Comparison of ENCODE assay signal across 31 cellular contexts in the genomic region with DNA sequence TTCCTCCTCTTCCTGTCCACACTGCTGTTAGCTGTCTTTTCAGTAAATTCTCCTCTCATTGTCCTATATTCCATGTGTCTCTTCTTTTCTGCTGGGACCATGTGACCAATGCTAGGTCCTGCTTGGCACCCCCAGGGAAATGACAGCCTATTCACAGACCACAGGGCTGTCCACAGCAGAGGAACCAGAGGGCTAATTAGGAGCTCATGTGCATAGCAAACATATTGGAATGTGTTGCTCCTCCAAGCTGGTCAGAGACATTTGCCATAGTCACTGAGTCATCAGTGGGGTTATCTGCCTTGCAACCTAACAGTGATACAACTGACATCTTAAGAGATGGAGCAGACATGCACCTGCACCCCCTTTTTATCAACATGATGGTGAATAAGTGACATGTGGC.
DNase-seq lines count a peak whose midpoint lies in the region; ATAC-seq and TF ChIP-seq lines count a peak whose summit lies in the region.
"Had no signal": no experiment of that assay in that cellular context is flagged by ENCODE, and none has a peak within 500 bp of the region (broad histone marks: within the 10 kb centered on the region; RNA-seq: fewer than 3 reads in every experiment).

No MANE protein-coding gene starts in this region.

- H4K20me1 ChIP-seq in GM23248 (ENCODE audit: insufficient read depth): no peaks in the 10 kb centered on the region
- no peaks in the 10 kb centered on the region for H4K20me1 ChIP-seq in SU-DHL-6 (ENCODE audit: low read depth, low read length)
- no peaks in the 10 kb centered on the region for H4K20me1 ChIP-seq in mammary epithelial cell (ENCODE audit: insufficient read depth, low read length)
- H4K20me1 ChIP-seq: BLaER1 had no signal

- H3K4me3 ChIP-seq in GM23248 (no peak overlapping the region), SU-DHL-6 (ENCODE audit: insufficient read depth, low read length, poor library complexity, severe bottlenecking) (no peak overlapping the region), right cardiac atrium (ENCODE audit: low read length) (no peak overlapping the region), mammary epithelial cell (replicated peaks in 1 of 3; ENCODE audit: insufficient read depth in 1 of 3, low read depth in 2 of 3, low read length in 3 of 3) (no peak overlapping the region)
- H3K4me3 ChIP-seq: BLaER1, SJSA1, stomach, tibial nerve had no signal

- H3K27me3 ChIP-seq in GM23248 (replicated peaks; ENCODE audit: insufficient read depth) (no peaks in the 10 kb centered on the region), SU-DHL-6 (ENCODE audit: low read length) (no peaks in the 10 kb centered on the region), right cardiac atrium (ENCODE audit: control insufficient read depth, insufficient read depth) (no peaks in the 10 kb centered on the region), mammary epithelial cell (ENCODE audit: insufficient read depth, low read length) (no peaks in the 10 kb centered on the region)
- H3K27me3 ChIP-seq: BLaER1, SJSA1, stomach, tibial nerve had no signal

- TF ChIP-seq CTCF in SU-DHL-6 (IDR thresholded peaks at IDR 0.05; ENCODE audit: insufficient read depth, low read length, poor library complexity, severe bottlenecking) (no peak), mammary epithelial cell (conservative IDR thresholded peaks at IDR 0.05 in 1 of 2, IDR thresholded peaks at IDR 0.05 in 1 of 2; ENCODE audit: extremely low read depth in 1 of 2, insufficient read depth in 1 of 2, low read depth in 1 of 2, low read length in 2 of 2) (no peak)

- dilution Hi-C loops in mammary epithelial cell (cut with HindIII; ENCODE audit: low sequenced_read_pairs): no loop called here

- H2AFZ ChIP-seq in GM23248: no peak overlapping the region
- H2AFZ ChIP-seq in SU-DHL-6 (ENCODE audit: low read depth, low read length, severe bottlenecking): no peak overlapping the region
- H2AFZ ChIP-seq in mammary epithelial cell (ENCODE audit: low read depth, low read length): no peak overlapping the region

- H3K4me1 ChIP-seq in GM23248 (ENCODE audit: insufficient read depth) (peaks cover 5% of the 10 kb centered on the region; the same call in 1 of the 2 replicates), right cardiac atrium (ENCODE audit: control insufficient read depth, insufficient read depth, low read length) (no peaks in the 10 kb centered on the region), mammary epithelial cell (ENCODE audit: insufficient read depth, low read length) (no peaks in the 10 kb centered on the region)
- H3K4me1 ChIP-seq: SJSA1, stomach, tibial nerve had no signal

- in situ Hi-C loops in GM23248 (cut with MboI): no loop called here
- in situ Hi-C loops in mammary epithelial cell (cut with MboI; ENCODE audit: low sequenced_read_pairs in 2 of 2): no loop called here

- H3K9me2 ChIP-seq in GM23248 (ENCODE audit: insufficient read depth): no peaks in the 10 kb centered on the region
- no peaks in the 10 kb centered on the region for H3K9me2 ChIP-seq in SU-DHL-6 (replicated peaks; ENCODE audit: insufficient read depth, low read length)

- no peaks in the 10 kb centered on the region for H3K36me3 ChIP-seq in GM23248 (ENCODE audit: low read depth)
- peaks cover 3% of the 10 kb centered on the region; the same call in 1 of the 2 replicates for H3K36me3 ChIP-seq in SU-DHL-6 (ENCODE audit: low read length)
- H3K36me3 ChIP-seq in mammary epithelial cell (ENCODE audit: insufficient read depth, low read length): no peaks in the 10 kb centered on the region
- H3K36me3 ChIP-seq: BLaER1, SJSA1, stomach, tibial nerve had no signal

- no peaks in the 10 kb centered on the region for H3K79me2 ChIP-seq in GM23248 (ENCODE audit: insufficient read depth)
- H3K79me2 ChIP-seq in SU-DHL-6 (ENCODE audit: insufficient read depth, low read length): peaks cover 15% of the 10 kb centered on the region
- H3K79me2 ChIP-seq in mammary epithelial cell (ENCODE audit: insufficient read depth, low read length): no peaks in the 10 kb centered on the region

- H3K9ac ChIP-seq in GM23248 (no peak overlapping the region), SU-DHL-6 (ENCODE audit: low read length) (no peak overlapping the region), mammary epithelial cell (ENCODE audit: insufficient read depth, low read length) (no peak overlapping the region)
- H3K9ac ChIP-seq: BLaER1 had no signal

- H3K9me3 ChIP-seq in GM23248 (ENCODE audit: low read depth) (no peaks in the 10 kb centered on the region), SU-DHL-6 (ENCODE audit: insufficient read depth, low read length) (no peaks in the 10 kb centered on the region), right cardiac atrium (ENCODE audit: control insufficient read depth, low read length) (no peaks in the 10 kb centered on the region), mammary epithelial cell (replicated peaks; ENCODE audit: insufficient read depth, low read length) (no peaks in the 10 kb centered on the region)
- H3K9me3 ChIP-seq: BLaER1, SJSA1, stomach, tibial nerve had no signal

- H3K4me2 ChIP-seq in GM23248 (ENCODE audit: unreplicated experiment) (no peak overlapping the region), SU-DHL-6 (ENCODE audit: low read depth, low read length, poor library complexity, severe bottlenecking) (no peak overlapping the region), mammary epithelial cell (ENCODE audit: insufficient read depth, low read depth, low read length) (no peak overlapping the region)
- H3K4me2 ChIP-seq: BLaER1 had no signal

- H3F3A ChIP-seq in GM23248 (ENCODE audit: insufficient read depth) (no peaks in the 10 kb centered on the region), SU-DHL-6 (ENCODE audit: insufficient read depth) (peaks cover 12% of the 10 kb centered on the region; the same call in 1 of the 2 replicates)

- ATAC-seq in right cardiac atrium (no peak), SK-N-SH treated with all-trans-retinoic acid at 6 μM for 48 hours (no peak)
- ATAC-seq: activated naive CD4-positive, alpha-beta T cell treated with anti-CD3 and anti-CD28 coated beads, Interleukin-2, amount 50 U/mL, for 72 hours; activated T-helper 17 cell treated with anti-CD3 and anti-CD28 coated beads, Interleukin-2, amount 50 U/mL, for 72 hours; effector memory CD8-positive, alpha-beta T cell; esophagus mucosa; natural killer cell had no signal

- no TSS peak for BruUV-seq in mammary epithelial cell (replicated peaks; lab: Mats Ljungman, UMichigan)

- peak; percentile 87 for DNase-seq in AG08395 (ENCODE audit: low spot score)
- DNase-seq in GM23248: peak; percentile 51
- DNase-seq in islet precursor cell: peak; percentile 73
- DNase-seq in right cardiac atrium: no peak
- DNase-seq in mammary epithelial cell: no peak
- no peak for DNase-seq in D341Med (ENCODE audit: low spot score)
- DNase-seq: activated CD4-positive, alpha-beta T cell treated with anti-CD3 and anti-CD28 coated beads, Interleukin-2, amount 50 U/mL, for 48 hours; activated CD8-positive, alpha-beta memory T cell treated with anti-CD3 and anti-CD28 coated beads, Interleukin-2, amount 50 U/mL, for 4 hours; aorta; caudate nucleus; COR-L47; cortex of kidney; DMS79 treated with DMSO at 0.1 percent for 48 hours; effector memory CD8-positive, alpha-beta T cell; midbrain; natural killer cell; NCI-H1092; NCI-H1694 treated with DMSO at 0.1 percent for 48 hours; NCI-H526 treated with DMSO at 0.1 percent for 48 hours; occipital lobe; RPMI8226; small intestine; stomach had no signal

- CTCF ChIA-PET in mammary epithelial cell (lab: Charles Lee; ENCODE audit: low non-redundant PET): no interaction called here

- H3K27ac ChIP-seq in GM23248 (no peak overlapping the region), SU-DHL-6 (ENCODE audit: low read depth, low read length) (peak overlapping the region; percentile 84; the same call in 1 of the 2 replicates), right cardiac atrium (ENCODE audit: low read length) (no peak overlapping the region), mammary epithelial cell (ENCODE audit: insufficient read depth, low read depth, low read length) (no peak overlapping the region)
- H3K27ac ChIP-seq: BLaER1, SJSA1, stomach, tibial nerve had no signal

- intact Hi-C loops in right cardiac atrium (cut with DNase I) (no loop called here), mammary epithelial cell (cut with micrococcal nuclease) (no loop called here)

TF ChIP-seq in SK-N-SH treated with all-trans-retinoic acid at 6 μM for 48 hours, 23 proteins besides CTCF, POLR2A, EP300 and RAD21 (continues in another document):
- TF ChIP-seq GLIS3 (CRISPR knock-in tag; IDR thresholded peaks at IDR 0.05) (no peak), ARNTL (CRISPR knock-in tag; IDR thresholded peaks at IDR 0.05; ENCODE audit: borderline replicate concordance, low read depth) (no peak), ISL1 (CRISPR knock-in tag; IDR thresholded peaks at IDR 0.05) (no peak), RARB (CRISPR knock-in tag; IDR thresholded peaks at IDR 0.05) (no peak), CSDC2 (CRISPR knock-in tag; IDR thresholded peaks at IDR 0.05) (no peak)
- TF ChIP-seq, protein P1, sequence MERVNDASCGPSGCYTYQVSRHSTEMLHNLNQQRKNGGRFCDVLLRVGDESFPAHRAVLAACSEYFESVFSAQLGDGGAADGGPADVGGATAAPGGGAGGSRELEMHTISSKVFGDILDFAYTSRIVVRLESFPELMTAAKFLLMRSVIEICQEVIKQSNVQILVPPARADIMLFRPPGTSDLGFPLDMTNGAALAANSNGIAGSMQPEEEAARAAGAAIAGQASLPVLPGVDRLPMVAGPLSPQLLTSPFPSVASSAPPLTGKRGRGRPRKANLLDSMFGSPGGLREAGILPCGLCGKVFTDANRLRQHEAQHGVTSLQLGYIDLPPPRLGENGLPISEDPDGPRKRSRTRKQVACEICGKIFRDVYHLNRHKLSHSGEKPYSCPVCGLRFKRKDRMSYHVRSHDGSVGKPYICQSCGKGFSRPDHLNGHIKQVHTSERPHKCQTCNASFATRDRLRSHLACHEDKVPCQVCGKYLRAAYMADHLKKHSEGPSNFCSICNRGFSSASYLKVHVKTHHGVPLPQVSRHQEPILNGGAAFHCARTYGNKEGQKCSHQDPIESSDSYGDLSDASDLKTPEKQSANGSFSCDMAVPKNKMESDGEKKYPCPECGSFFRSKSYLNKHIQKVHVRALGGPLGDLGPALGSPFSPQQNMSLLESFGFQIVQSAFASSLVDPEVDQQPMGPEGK (CRISPR knock-in tag; IDR thresholded peaks at IDR 0.05; ENCODE audit: borderline replicate concordance): no peak

Comparison
In these comparisons a context has a peak if more than half of its experiments do, and no peak if none do; other contexts are left out.
1. DNase-seq: peak in AG08395 (single experiment), GM23248 (single experiment) and islet precursor cell (single experiment); none in right cardiac atrium (0 of 3), mammary epithelial cell (single experiment) and D341Med (single experiment).